In the genomic region with DNA sequence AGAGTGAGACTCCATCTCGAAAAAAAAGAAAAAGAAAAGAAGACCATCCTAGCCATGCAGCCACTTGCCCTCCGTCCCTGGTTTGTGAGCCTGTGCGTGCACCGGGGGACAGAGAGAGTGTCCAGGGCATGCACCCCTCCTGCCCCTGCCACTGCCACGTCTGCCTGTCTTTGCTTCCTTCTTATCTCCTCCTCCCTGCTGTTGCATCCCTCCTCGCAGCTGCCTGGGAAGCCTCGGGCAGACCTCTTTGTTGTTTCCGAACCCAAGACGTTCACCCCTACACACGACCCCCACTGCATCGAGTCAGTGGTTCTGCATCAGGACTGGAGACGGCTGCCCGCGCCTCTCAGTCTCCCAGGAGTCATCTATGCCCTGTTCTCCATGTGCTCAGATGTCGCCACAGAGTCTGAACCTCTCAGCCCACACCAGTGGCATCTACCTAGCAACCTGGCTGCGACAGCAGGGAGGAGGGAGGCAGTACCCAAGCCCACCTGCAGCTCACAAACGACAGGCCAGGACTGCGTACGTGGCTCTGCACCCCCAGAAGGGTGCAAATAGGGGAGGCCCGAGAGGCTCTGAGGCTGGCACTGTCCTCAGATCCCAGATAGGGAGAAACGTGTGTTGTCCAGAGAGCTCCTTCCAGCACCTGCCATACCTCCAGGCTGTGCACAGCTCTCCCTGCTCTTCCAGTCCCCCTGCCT, we compare ENCODE assay signal across 1 cellular context.
TF ChIP-seq lines count a peak whose summit lies in the region.

No MANE protein-coding gene starts in this region.

TF ChIP-seq in GM23338, 12 proteins besides CTCF, POLR2A, EP300 and RAD21:
- TF ChIP-seq, protein P1, sequence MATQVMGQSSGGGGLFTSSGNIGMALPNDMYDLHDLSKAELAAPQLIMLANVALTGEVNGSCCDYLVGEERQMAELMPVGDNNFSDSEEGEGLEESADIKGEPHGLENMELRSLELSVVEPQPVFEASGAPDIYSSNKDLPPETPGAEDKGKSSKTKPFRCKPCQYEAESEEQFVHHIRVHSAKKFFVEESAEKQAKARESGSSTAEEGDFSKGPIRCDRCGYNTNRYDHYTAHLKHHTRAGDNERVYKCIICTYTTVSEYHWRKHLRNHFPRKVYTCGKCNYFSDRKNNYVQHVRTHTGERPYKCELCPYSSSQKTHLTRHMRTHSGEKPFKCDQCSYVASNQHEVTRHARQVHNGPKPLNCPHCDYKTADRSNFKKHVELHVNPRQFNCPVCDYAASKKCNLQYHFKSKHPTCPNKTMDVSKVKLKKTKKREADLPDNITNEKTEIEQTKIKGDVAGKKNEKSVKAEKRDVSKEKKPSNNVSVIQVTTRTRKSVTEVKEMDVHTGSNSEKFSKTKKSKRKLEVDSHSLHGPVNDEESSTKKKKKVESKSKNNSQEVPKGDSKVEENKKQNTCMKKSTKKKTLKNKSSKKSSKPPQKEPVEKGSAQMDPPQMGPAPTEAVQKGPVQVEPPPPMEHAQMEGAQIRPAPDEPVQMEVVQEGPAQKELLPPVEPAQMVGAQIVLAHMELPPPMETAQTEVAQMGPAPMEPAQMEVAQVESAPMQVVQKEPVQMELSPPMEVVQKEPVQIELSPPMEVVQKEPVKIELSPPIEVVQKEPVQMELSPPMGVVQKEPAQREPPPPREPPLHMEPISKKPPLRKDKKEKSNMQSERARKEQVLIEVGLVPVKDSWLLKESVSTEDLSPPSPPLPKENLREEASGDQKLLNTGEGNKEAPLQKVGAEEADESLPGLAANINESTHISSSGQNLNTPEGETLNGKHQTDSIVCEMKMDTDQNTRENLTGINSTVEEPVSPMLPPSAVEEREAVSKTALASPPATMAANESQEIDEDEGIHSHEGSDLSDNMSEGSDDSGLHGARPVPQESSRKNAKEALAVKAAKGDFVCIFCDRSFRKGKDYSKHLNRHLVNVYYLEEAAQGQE (IDR thresholded peaks at IDR 0.05; ENCODE audit: unreplicated experiment) = no peak
- no peak for TF ChIP-seq EZH2phosphoT487 (IDR thresholded peaks at IDR 0.05; ENCODE audit: unreplicated experiment)
- no peak for TF ChIP-seq ZNF462 (CRISPR knock-in tag; IDR thresholded peaks at IDR 0.05)
- TF ChIP-seq, protein P2, sequence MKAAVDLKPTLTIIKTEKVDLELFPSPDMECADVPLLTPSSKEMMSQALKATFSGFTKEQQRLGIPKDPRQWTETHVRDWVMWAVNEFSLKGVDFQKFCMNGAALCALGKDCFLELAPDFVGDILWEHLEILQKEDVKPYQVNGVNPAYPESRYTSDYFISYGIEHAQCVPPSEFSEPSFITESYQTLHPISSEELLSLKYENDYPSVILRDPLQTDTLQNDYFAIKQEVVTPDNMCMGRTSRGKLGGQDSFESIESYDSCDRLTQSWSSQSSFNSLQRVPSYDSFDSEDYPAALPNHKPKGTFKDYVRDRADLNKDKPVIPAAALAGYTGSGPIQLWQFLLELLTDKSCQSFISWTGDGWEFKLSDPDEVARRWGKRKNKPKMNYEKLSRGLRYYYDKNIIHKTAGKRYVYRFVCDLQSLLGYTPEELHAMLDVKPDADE (IDR thresholded peaks at IDR 0.05) = no peak
- no peak for TF ChIP-seq EZH2 (IDR thresholded peaks at IDR 0.05; ENCODE audit: low read depth, unreplicated experiment)
- no peak for TF ChIP-seq CREB1 (CRISPR knock-in tag; IDR thresholded peaks at IDR 0.05; ENCODE audit: low read depth)
- TF ChIP-seq STAT1 (IDR thresholded peaks at IDR 0.05; ENCODE audit: unreplicated experiment) = no peak
- TF ChIP-seq NANOG (IDR thresholded peaks at IDR 0.05; ENCODE audit: borderline replicate concordance) = no peak
- TF ChIP-seq JUNB (IDR thresholded peaks at IDR 0.05; ENCODE audit: unreplicated experiment) = no peak
- TF ChIP-seq ZNF331 (CRISPR knock-in tag; IDR thresholded peaks at IDR 0.05; ENCODE audit: low read depth) = no peak
- no peak for TF ChIP-seq POLR2AphosphoS5 (IDR thresholded peaks at IDR 0.05; ENCODE audit: low read depth)
- no peak for TF ChIP-seq ZNF114 (CRISPR knock-in tag; IDR thresholded peaks at IDR 0.05)
